Comparison of ENCODE assay signal across 13 cellular contexts in genomic region chr1:179038528-179039281, GRCh38. TPM values are rescaled to one million over a fixed set of nuclear protein-coding genes. Genes with fewer than 3 reads are reported as not detected.
DNase-seq lines count a peak whose midpoint lies in the region; ATAC-seq and TF ChIP-seq lines count a peak whose summit lies in the region.
"Had no signal": no experiment of that assay in that cellular context is flagged by ENCODE, and none has a peak within 500 bp of the region (broad histone marks: within the 10 kb centered on the region; RNA-seq: fewer than 3 reads in every experiment).

No MANE protein-coding gene starts in this region.

- no peaks in the 10 kb centered on the region for H3K9me2 ChIP-seq in Loucy (replicated peaks; ENCODE audit: low read depth, low read length)

- no peak overlapping the region for H3K4me2 ChIP-seq in Loucy (ENCODE audit: low read depth, low read length, poor library complexity, severe bottlenecking)

- H3K4me3 ChIP-seq in Loucy (ENCODE audit: low read length, poor library complexity, severe bottlenecking) (no peak overlapping the region), adipocyte (ENCODE audit: low read length) (no peak overlapping the region), dorsolateral prefrontal cortex (no peak overlapping the region)
- H3K4me3 ChIP-seq in naive thymus-derived CD4-positive, alpha-beta T cell (ENCODE audit: low read length) = no peak overlapping the region

- POLR2A ChIA-PET in activated CD4-positive, alpha-beta memory T cell treated with anti-CD3 and anti-CD28 coated beads, Interleukin-2, amount 10 ng/mL, durations not matched to agents 7 days and 5 days (lab: Charles Lee) = interaction anchor here (1.0 to 1.1 kb wide), 2 partner anchors 12 to 18 kb away, joined by 3 read pairs; no protein-coding TSS in a partner anchor
- POLR2A ChIA-PET in activated CD4-positive, alpha-beta memory T cell treated with anti-CD3 and anti-CD28 coated beads for 36 hours (lab: Charles Lee) = no interaction called here
- POLR2A ChIA-PET in naive thymus-derived CD4-positive, alpha-beta T cell (lab: Charles Lee) = no interaction called here

- CTCF ChIA-PET in activated CD4-positive, alpha-beta memory T cell treated with anti-CD3 and anti-CD28 coated beads, Interleukin-2, amount 10 ng/mL, durations not matched to agents 7 days and 5 days (lab: Charles Lee) = interaction anchor here (1.1 kb wide), 1 partner anchor 276 kb away, joined by 3 read pairs; no protein-coding TSS in a partner anchor
- CTCF ChIA-PET in activated CD4-positive, alpha-beta memory T cell treated with anti-CD3 and anti-CD28 coated beads for 36 hours (lab: Charles Lee) = interaction anchor here (1.4 kb wide), 1 partner anchor 40 kb away, joined by 4 read pairs; no protein-coding TSS in a partner anchor
- CTCF ChIA-PET in naive thymus-derived CD4-positive, alpha-beta T cell (lab: Charles Lee) = interaction anchor here (0.5 kb wide), 1 partner anchor 72 kb away, joined by 4 read pairs; no protein-coding TSS in a partner anchor

- peaks cover 22% of the 10 kb centered on the region for H4K20me1 ChIP-seq in Loucy (ENCODE audit: insufficient read depth, low read length, poor library complexity, severe bottlenecking)

- H3K4me1 Mint-ChIP-seq in activated CD4-positive, alpha-beta memory T cell treated with anti-CD3 and anti-CD28 coated beads, Interleukin-2, amount 10 ng/mL, durations not matched to agents 7 days and 5 days = peaks cover 52% of the 10 kb centered on the region
- H3K4me1 Mint-ChIP-seq in activated CD4-positive, alpha-beta memory T cell treated with anti-CD3 and anti-CD28 coated beads for 36 hours (ENCODE audit: low read depth) = peaks cover 54% of the 10 kb centered on the region
- H3K4me1 Mint-ChIP-seq in naive thymus-derived CD4-positive, alpha-beta T cell = peaks cover 48 to 62% (median 54%) of the 10 kb centered on the region in 7 donors

- peaks cover 23% of the 10 kb centered on the region for H3K4me1 ChIP-seq in Loucy (ENCODE audit: insufficient read depth, low read length, poor library complexity, severe bottlenecking)
- H3K4me1 ChIP-seq in adipocyte (ENCODE audit: control insufficient read depth, insufficient read depth, low read length) = peaks cover 42% of the 10 kb centered on the region
- H3K4me1 ChIP-seq in naive thymus-derived CD4-positive, alpha-beta T cell (ENCODE audit: control insufficient read depth in 2 of 2, insufficient read depth in 2 of 2, low read length in 2 of 2) = peaks cover 26 to 33% of the 10 kb centered on the region in 2 donors

- TF ChIP-seq CTCF in Loucy (conservative IDR thresholded peaks at IDR 0.05; ENCODE audit: low read length) = no peak
- no peak for TF ChIP-seq CTCF in dorsolateral prefrontal cortex (IDR thresholded peaks at IDR 0.05 in 54 of 56, conservative IDR thresholded peaks at IDR 0.05 in 2 of 56; ENCODE audit: low read depth in 1 of 56, partially characterized antibody in 56 of 56)
- TF ChIP-seq CTCF in omental fat pad (IDR thresholded peaks at IDR 0.05) = no peak

- no peak overlapping the region for H3K27ac ChIP-seq in naive thymus-derived CD4-positive, alpha-beta T cell (ENCODE audit: low read depth, low read length)
- H3K27ac ChIP-seq in dorsolateral prefrontal cortex = no peak overlapping the region

- no peak overlapping the region for H3K4me3 Mint-ChIP-seq in activated CD4-positive, alpha-beta memory T cell treated with anti-CD3 and anti-CD28 coated beads, Interleukin-2, amount 10 ng/mL, durations not matched to agents 7 days and 5 days
- H3K4me3 Mint-ChIP-seq in activated CD4-positive, alpha-beta memory T cell treated with anti-CD3 and anti-CD28 coated beads for 36 hours = no peak overlapping the region
- H3K4me3 Mint-ChIP-seq in naive thymus-derived CD4-positive, alpha-beta T cell = peak overlapping the region in 7 of 10 donors; percentile 1 to 66 (median 16)
- H3K4me3 Mint-ChIP-seq: dendritic cell treated with granulocyte-macrophage colony-stimulating factor and Interleukin-4, amounts not matched to agents 40 ng/mL and 50 ng/mL, for 4 days had no signal

- no peaks in the 10 kb centered on the region for H3K27me3 ChIP-seq in Loucy (ENCODE audit: insufficient read depth, low read length, poor library complexity, severe bottlenecking)
- no peaks in the 10 kb centered on the region for H3K27me3 ChIP-seq in adipocyte (replicated peaks; ENCODE audit: control insufficient read depth, insufficient read depth, low read length)
- H3K27me3 ChIP-seq in naive thymus-derived CD4-positive, alpha-beta T cell (ENCODE audit: control insufficient read depth in 2 of 2, insufficient read depth in 2 of 2, low read length in 2 of 2) = no peaks in the 10 kb centered on the region
- no peaks in the 10 kb centered on the region for H3K27me3 ChIP-seq in dorsolateral prefrontal cortex
- H3K27me3 ChIP-seq: BE2C had no signal

- H3K27me3 Mint-ChIP-seq in activated CD4-positive, alpha-beta memory T cell treated with anti-CD3 and anti-CD28 coated beads, Interleukin-2, amount 10 ng/mL, durations not matched to agents 7 days and 5 days = no peaks in the 10 kb centered on the region
- no peaks in the 10 kb centered on the region for H3K27me3 Mint-ChIP-seq in activated CD4-positive, alpha-beta memory T cell treated with anti-CD3 and anti-CD28 coated beads for 36 hours
- no peaks in the 10 kb centered on the region for H3K27me3 Mint-ChIP-seq in naive thymus-derived CD4-positive, alpha-beta T cell
- H3K27me3 Mint-ChIP-seq: dendritic cell treated with granulocyte-macrophage colony-stimulating factor and Interleukin-4, amounts not matched to agents 40 ng/mL and 50 ng/mL, for 4 days had no signal

- no peaks in the 10 kb centered on the region for H3F3A ChIP-seq in Loucy (ENCODE audit: low read depth)

- H3K9me3 ChIP-seq in Loucy (ENCODE audit: insufficient read depth, low read depth, low read length) = no peaks in the 10 kb centered on the region
- H3K9me3 ChIP-seq in adipocyte (ENCODE audit: control insufficient read depth, low read length) = no peaks in the 10 kb centered on the region
- H3K9me3 ChIP-seq in naive thymus-derived CD4-positive, alpha-beta T cell (ENCODE audit: control insufficient read depth in 2 of 3, low read length in 3 of 3) = no peaks in the 10 kb centered on the region
- H3K9me3 ChIP-seq: BE2C had no signal

- peaks cover 5% of the 10 kb centered on the region; the same call in 1 of the 2 replicates for H3K36me3 ChIP-seq in Loucy (ENCODE audit: insufficient read depth, low read length)
- H3K36me3 ChIP-seq in adipocyte (ENCODE audit: control insufficient read depth, insufficient read depth, low read length, severe bottlenecking) = no peaks in the 10 kb centered on the region
- H3K36me3 ChIP-seq in naive thymus-derived CD4-positive, alpha-beta T cell (ENCODE audit: control insufficient read depth in 2 of 3, insufficient read depth in 3 of 3, low read length in 3 of 3) = no peaks in the 10 kb centered on the region
- H3K36me3 ChIP-seq: BE2C had no signal

- H3K36me3 Mint-ChIP-seq in activated CD4-positive, alpha-beta memory T cell treated with anti-CD3 and anti-CD28 coated beads, Interleukin-2, amount 10 ng/mL, durations not matched to agents 7 days and 5 days (ENCODE audit: low read depth) = no peaks in the 10 kb centered on the region
- H3K36me3 Mint-ChIP-seq in activated CD4-positive, alpha-beta memory T cell treated with anti-CD3 and anti-CD28 coated beads for 36 hours = peaks cover 4% of the 10 kb centered on the region
- H3K36me3 Mint-ChIP-seq in naive thymus-derived CD4-positive, alpha-beta T cell = peaks cover 0 to 12% (median 4%) of the 10 kb centered on the region in 5 donors

- no peaks in the 10 kb centered on the region for H3K9me3 Mint-ChIP-seq in activated CD4-positive, alpha-beta memory T cell treated with anti-CD3 and anti-CD28 coated beads, Interleukin-2, amount 10 ng/mL, durations not matched to agents 7 days and 5 days
- no peaks in the 10 kb centered on the region for H3K9me3 Mint-ChIP-seq in activated CD4-positive, alpha-beta memory T cell treated with anti-CD3 and anti-CD28 coated beads for 36 hours
- H3K9me3 Mint-ChIP-seq in naive thymus-derived CD4-positive, alpha-beta T cell = no peaks in the 10 kb centered on the region
- H3K9me3 Mint-ChIP-seq: dendritic cell treated with granulocyte-macrophage colony-stimulating factor and Interleukin-4, amounts not matched to agents 40 ng/mL and 50 ng/mL, for 4 days had no signal

- ATAC-seq in naive thymus-derived CD4-positive, alpha-beta T cell = no peak
- ATAC-seq in GM19397 (IDR thresholded peaks at IDR 0.05; ENCODE audit: unreplicated experiment) (no peak), omental fat pad (ENCODE audit: low FRiP score) (no peak)
- ATAC-seq: left colon had no signal

- intact Hi-C loops in activated CD4-positive, alpha-beta memory T cell treated with anti-CD3 and anti-CD28 coated beads for 36 hours (cut with micrococcal nuclease) = loop anchor here (5.0 kb wide), 1 partner anchor 104 kb away; no protein-coding TSS in a partner anchor
- intact Hi-C loops in naive thymus-derived CD4-positive, alpha-beta T cell (cut with micrococcal nuclease) = loop anchor here in 1 of 2 donors (10.0 kb wide), 1 partner anchor 916 kb away; the partner anchor contains the start of gene CEP350
- intact Hi-C loops in dorsolateral prefrontal cortex (cut with DNase I) = no loop called here

- DNase-seq in activated CD4-positive, alpha-beta memory T cell treated with anti-CD3 and anti-CD28 coated beads, Interleukin-2, amount 10 ng/mL, durations not matched to agents 7 days and 5 days = no peak
- DNase-seq in activated CD4-positive, alpha-beta memory T cell treated with anti-CD3 and anti-CD28 coated beads for 36 hours = no peak
- peak; percentile 19 for DNase-seq in adipocyte (ENCODE audit: low read depth)
- no peak for DNase-seq in naive thymus-derived CD4-positive, alpha-beta T cell
- no peak for DNase-seq in dorsolateral prefrontal cortex
- no peak for DNase-seq in omental fat pad (ENCODE audit: low spot score)
- DNase-seq: activated gamma-delta T cell treated with Interleukin-2 at 50 U/mL for 16 hours, BE2C, left colon, nucleus accumbens had no signal

- H3K27ac Mint-ChIP-seq in activated CD4-positive, alpha-beta memory T cell treated with anti-CD3 and anti-CD28 coated beads, Interleukin-2, amount 10 ng/mL, durations not matched to agents 7 days and 5 days = peak overlapping the region; percentile 54
- no peak overlapping the region for H3K27ac Mint-ChIP-seq in activated CD4-positive, alpha-beta memory T cell treated with anti-CD3 and anti-CD28 coated beads for 36 hours
- peak overlapping the region; percentile 3 to 85 (median 65) for H3K27ac Mint-ChIP-seq in naive thymus-derived CD4-positive, alpha-beta T cell
- H3K27ac Mint-ChIP-seq: dendritic cell treated with granulocyte-macrophage colony-stimulating factor and Interleukin-4, amounts not matched to agents 40 ng/mL and 50 ng/mL, for 4 days had no signal

- peak overlapping the region; percentile 22 for H3K9ac ChIP-seq in Loucy (ENCODE audit: low read depth, low read length, poor library complexity, severe bottlenecking)
- H3K9ac ChIP-seq in adipocyte (ENCODE audit: low read length) = peak overlapping the region; percentile 17

- H3K79me2 ChIP-seq in Loucy (ENCODE audit: insufficient read depth, low read length) = peaks cover 80% of the 10 kb centered on the region

- H2AFZ ChIP-seq in Loucy (ENCODE audit: low read length) = no peak overlapping the region

RNA-seq across cellular contexts. Expression of gene FAM20B, which starts 13.0 kb away (rescaled TPM):
- total RNA-seq in activated CD4-positive, alpha-beta memory T cell treated with anti-CD3 and anti-CD28 coated beads, Interleukin-2, amount 10 ng/mL, durations not matched to agents 7 days and 5 days = 10 to 100 TPM; 25.5 to 27.2 TPM
- 10 to 100 TPM; 38.1 to 39.2 TPM for total RNA-seq in activated CD4-positive, alpha-beta memory T cell treated with anti-CD3 and anti-CD28 coated beads for 36 hours
- total RNA-seq in naive thymus-derived CD4-positive, alpha-beta T cell = 10 to 100 TPM; 14.3 to 27.9 (median 25.2) TPM
- 10 to 100 TPM in 1 of 2 donors, 1 to 10 TPM in 1; 4.6 to 10.1 TPM for polyA plus RNA-seq in naive thymus-derived CD4-positive, alpha-beta T cell
- total RNA-seq in dorsolateral prefrontal cortex (10 to 100 TPM; 36.3 to 88.4 (median 59.5) TPM), omental fat pad (10 to 100 TPM; 27.6 to 37.0 (median 35.0) TPM)

RNA-seq across cellular contexts. Expression of gene TOR3A, which starts 43.2 kb away (rescaled TPM):
- 10 to 100 TPM; 47.1 to 51.5 TPM for total RNA-seq in activated CD4-positive, alpha-beta memory T cell treated with anti-CD3 and anti-CD28 coated beads, Interleukin-2, amount 10 ng/mL, durations not matched to agents 7 days and 5 days
- 10 to 100 TPM; 35.7 to 36.7 TPM for total RNA-seq in activated CD4-positive, alpha-beta memory T cell treated with anti-CD3 and anti-CD28 coated beads for 36 hours
- total RNA-seq in naive thymus-derived CD4-positive, alpha-beta T cell = 10 to 100 TPM; 18.8 to 43.8 (median 21.7) TPM
- polyA plus RNA-seq in naive thymus-derived CD4-positive, alpha-beta T cell = 10 to 100 TPM; 22.0 to 24.3 TPM
- total RNA-seq in dorsolateral prefrontal cortex (10 to 100 TPM; 11.7 to 24.9 (median 16.3) TPM), omental fat pad (10 to 100 TPM; 26.9 to 44.7 (median 33.7) TPM)

Comparison
In these comparisons a context has a peak if more than half of its experiments do, and no peak if none do; other contexts are left out.
1. H3K4me3 Mint-ChIP-seq: peak in naive thymus-derived CD4-positive, alpha-beta T cell (7 of 10); none in activated CD4-positive, alpha-beta memory T cell treated with anti-CD3 and anti-CD28 coated beads, Interleukin-2, amount 10 ng/mL, durations not matched to agents 7 days and 5 days (single experiment) and activated CD4-positive, alpha-beta memory T cell treated with anti-CD3 and anti-CD28 coated beads for 36 hours (single experiment).